8 cellular contexts compared by ENCODE assay signal in genomic region chr20:54649511-54649962, GRCh38.
DNase-seq lines count a peak whose midpoint lies in the region; ATAC-seq, FAIRE-seq and TF ChIP-seq lines count a peak whose summit lies in the region.

No MANE protein-coding gene starts in this region.

- H3K4me3 ChIP-seq in ascending aorta (no peak overlapping the region), skeletal muscle cell (ENCODE audit: low read depth, low read length) (no peak overlapping the region)

- no peak overlapping the region for H3K27ac ChIP-seq in ascending aorta

- no peak for ATAC-seq in T-cell (replicated peaks in 1 of 4)
- ATAC-seq in GM18861 (IDR thresholded peaks at IDR 0.05; ENCODE audit: unreplicated experiment): no peak

- no peak overlapping the region for H3K4me3 Mint-ChIP-seq in T-cell

- no peak for FAIRE-seq in D721Med (lab: Jason Lieb, UNC)

- peak; percentile 93 for TF ChIP-seq CTCF in D721Med (IDR thresholded peaks at IDR 0.05; ENCODE audit: insufficient read depth, missing control alignments)
- TF ChIP-seq CTCF in ascending aorta (IDR thresholded peaks at IDR 0.05): peak; percentile 37 to 70 (median 63)

- POLR2A ChIA-PET in T-cell (lab: Charles Lee): no interaction called here

- peaks cover 0 to 1% (median 0%) of the 10 kb centered on the region in 3 donors for H3K4me1 Mint-ChIP-seq in T-cell

- H3K27me3 Mint-ChIP-seq in T-cell: peaks cover 0 to 11% of the 10 kb centered on the region in 2 donors

- CTCF ChIA-PET in T-cell (lab: Charles Lee): no interaction called here

- no peaks in the 10 kb centered on the region for H3K9me3 Mint-ChIP-seq in T-cell

- H3K36me3 ChIP-seq in ascending aorta: no peaks in the 10 kb centered on the region

- H3K4me1 ChIP-seq in ascending aorta: no peaks in the 10 kb centered on the region

- no peaks in the 10 kb centered on the region for H3K27me3 ChIP-seq in ascending aorta

- no peaks in the 10 kb centered on the region for H3K36me3 Mint-ChIP-seq in T-cell

- intact Hi-C loops in ascending aorta (cut with DNase I): loop anchor here (5.0 kb wide), 3 partner anchors 172 to 1072 kb away; partner anchors contain the start of gene DOK5

- no peaks in the 10 kb centered on the region for H3K9me3 ChIP-seq in ascending aorta

- DNase-seq in D721Med (ENCODE audit: insufficient read length, low spot score) (no peak), H4 (ENCODE audit: low spot score) (peak; percentile 69), NCI-H146 treated with DMSO at 0.1 percent for 48 hours (lab: John Stamatoyannopoulos, UW; ENCODE audit: unreplicated experiment) (peak; percentile 58), T-cell (peak in 32 of 34 experiments; percentile 2 to 54 (median 34)), ascending aorta (ENCODE audit: low spot score in 2 of 2) (peak in 1 of 2 donors; percentile 79), hippocampal formation (lab: John Stamatoyannopoulos, UW) (peak; percentile 59 to 77), skeletal muscle cell (ENCODE audit: low read depth) (peak; percentile 11)

- no peak overlapping the region for H3K27ac Mint-ChIP-seq in T-cell
